13 cellular contexts compared by ENCODE assay signal in the genomic region with DNA sequence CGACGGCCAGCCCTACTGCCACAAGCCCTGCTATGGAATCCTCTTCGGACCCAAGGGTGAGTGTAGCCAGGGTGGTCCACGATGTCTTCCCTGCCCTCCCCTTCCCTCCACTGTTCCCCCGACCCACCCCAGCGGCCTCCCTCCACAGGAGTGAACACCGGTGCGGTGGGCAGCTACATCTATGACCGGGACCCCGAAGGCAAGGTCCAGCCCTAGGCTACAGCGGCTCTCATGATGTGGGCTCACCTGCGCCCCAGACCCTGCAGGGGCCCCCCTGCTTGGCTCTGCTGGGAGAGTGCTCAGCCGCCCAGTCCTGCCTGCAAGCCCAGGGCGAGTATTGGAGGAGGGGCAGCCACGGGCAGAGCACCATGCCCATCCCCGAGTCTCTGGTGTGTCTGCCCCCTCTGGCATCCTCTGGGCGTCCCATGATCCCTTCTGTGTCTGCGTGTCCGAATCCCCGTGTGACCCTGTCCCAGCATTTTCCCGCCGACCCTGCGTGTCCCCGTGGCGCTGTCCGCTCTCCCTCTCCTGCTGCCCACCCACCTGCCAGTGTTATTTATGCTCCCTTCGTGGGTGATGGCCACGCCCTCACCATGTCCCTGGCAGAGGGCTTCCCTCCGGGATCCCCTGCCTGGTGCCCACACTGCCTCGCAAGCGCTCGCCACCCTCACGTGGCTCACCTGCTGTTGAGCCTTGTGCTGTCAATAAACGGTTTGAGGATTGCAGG. TPM values are rescaled to one million over a fixed set of nuclear protein-coding genes. Genes with fewer than 3 reads are reported as not detected.
DNase-seq lines count a peak whose midpoint lies in the region; ATAC-seq lines count a peak whose summit lies in the region.
"Had no signal": no experiment of that assay in that cellular context is flagged by ENCODE, and none has a peak within 500 bp of the region (broad histone marks: within the 10 kb centered on the region; RNA-seq: fewer than 3 reads in every experiment).

No MANE protein-coding gene starts in this region.

- H3K36me3 Mint-ChIP-seq in activated CD4-positive, alpha-beta T cell treated with anti-CD3 and anti-CD28 coated beads, Interleukin-2, amount 10 ng/mL, durations not matched to agents 24 days and 14 days (ENCODE audit: low read depth) = peaks cover 5% of the 10 kb centered on the region
- H3K36me3 Mint-ChIP-seq in stimulated activated memory B cell treated with anti-CD40 and anti-IgM and Interleukin-4, amounts not matched to agents 10 μg/mL and 1 μg/mL and 100 μg/mL, for 72 hours = peaks cover 5% of the 10 kb centered on the region
- H3K36me3 Mint-ChIP-seq: activated CD4-positive, alpha-beta memory T cell treated with anti-CD3 and anti-CD28 coated beads for 36 hours had no signal

- peaks cover 21% of the 10 kb centered on the region for H3K27me3 Mint-ChIP-seq in activated CD4-positive, alpha-beta T cell treated with anti-CD3 and anti-CD28 coated beads, Interleukin-2, amount 10 ng/mL, durations not matched to agents 24 days and 14 days
- H3K27me3 Mint-ChIP-seq in stimulated activated memory B cell treated with anti-CD40 and anti-IgM and Interleukin-4, amounts not matched to agents 10 μg/mL and 1 μg/mL and 100 μg/mL, for 72 hours = peaks cover 9% of the 10 kb centered on the region

- no peak for ATAC-seq in left ventricle myocardium superior
- ATAC-seq in stimulated activated memory B cell treated with anti-CD40 and anti-IgM and Interleukin-4, amounts not matched to agents 10 μg/mL and 1 μg/mL and 100 μg/mL, for 72 hours = no peak
- ATAC-seq in GM21528 (IDR thresholded peaks at IDR 0.05; ENCODE audit: low FRiP score, unreplicated experiment) = no peak
- no peak for ATAC-seq in left lobe of liver

- peaks cover 31% of the 10 kb centered on the region for H3K4me1 Mint-ChIP-seq in activated CD4-positive, alpha-beta T cell treated with anti-CD3 and anti-CD28 coated beads, Interleukin-2, amount 10 ng/mL, durations not matched to agents 24 days and 14 days
- peaks cover 68% of the 10 kb centered on the region for H3K4me1 Mint-ChIP-seq in stimulated activated memory B cell treated with anti-CD40 and anti-IgM and Interleukin-4, amounts not matched to agents 10 μg/mL and 1 μg/mL and 100 μg/mL, for 72 hours

- H3K4me3 Mint-ChIP-seq in activated CD4-positive, alpha-beta T cell treated with anti-CD3 and anti-CD28 coated beads, Interleukin-2, amount 10 ng/mL, durations not matched to agents 24 days and 14 days = no peak overlapping the region
- H3K4me3 Mint-ChIP-seq in stimulated activated memory B cell treated with anti-CD40 and anti-IgM and Interleukin-4, amounts not matched to agents 10 μg/mL and 1 μg/mL and 100 μg/mL, for 72 hours = peak overlapping the region; percentile 4
- H3K4me3 Mint-ChIP-seq: activated CD4-positive, alpha-beta memory T cell treated with anti-CD3 and anti-CD28 coated beads for 36 hours had no signal

- peak overlapping the region; percentile 60 for H3K27ac Mint-ChIP-seq in activated CD4-positive, alpha-beta T cell treated with anti-CD3 and anti-CD28 coated beads, Interleukin-2, amount 10 ng/mL, durations not matched to agents 24 days and 14 days
- H3K27ac Mint-ChIP-seq in stimulated activated memory B cell treated with anti-CD40 and anti-IgM and Interleukin-4, amounts not matched to agents 10 μg/mL and 1 μg/mL and 100 μg/mL, for 72 hours = peak overlapping the region; percentile 23
- H3K27ac Mint-ChIP-seq: activated CD4-positive, alpha-beta memory T cell treated with anti-CD3 and anti-CD28 coated beads for 36 hours had no signal

- H3K9me3 Mint-ChIP-seq in activated CD4-positive, alpha-beta T cell treated with anti-CD3 and anti-CD28 coated beads, Interleukin-2, amount 10 ng/mL, durations not matched to agents 24 days and 14 days = peaks cover 4% of the 10 kb centered on the region
- peaks cover 4% of the 10 kb centered on the region for H3K9me3 Mint-ChIP-seq in stimulated activated memory B cell treated with anti-CD40 and anti-IgM and Interleukin-4, amounts not matched to agents 10 μg/mL and 1 μg/mL and 100 μg/mL, for 72 hours
- H3K9me3 Mint-ChIP-seq: activated CD4-positive, alpha-beta memory T cell treated with anti-CD3 and anti-CD28 coated beads for 36 hours had no signal

- intact Hi-C loops in activated CD4-positive, alpha-beta T cell treated with anti-CD3 and anti-CD28 coated beads, Interleukin-2, amount 10 ng/mL, durations not matched to agents 24 days and 14 days (cut with micrococcal nuclease) = loop anchor here (2.0 to 10.0 kb wide), 2 partner anchors 45 to 109 kb away; a partner anchor contains a TSS
- intact Hi-C loops in left ventricle myocardium superior (cut with micrococcal nuclease) = no loop called here

- DNase-seq in activated CD4-positive, alpha-beta T cell treated with anti-CD3 and anti-CD28 coated beads, Interleukin-2, amount 10 ng/mL, durations not matched to agents 24 days and 14 days = no peak
- no peak for DNase-seq in activated CD4-positive, alpha-beta T cell treated with anti-CD3 and anti-CD28 coated beads for 4 hours
- DNase-seq in NCI-H526 treated with DMSO at 0.1 percent for 48 hours (lab: John Stamatoyannopoulos, UW) (peak; percentile 20), left ventricle myocardium superior (peak; percentile 51), AG08395 (ENCODE audit: low spot score) (no peak), left lobe of liver (ENCODE audit: low spot score) (no peak)
- DNase-seq: activated CD4-positive, alpha-beta memory T cell treated with anti-CD3 and anti-CD28 coated beads for 36 hours; AML-193; NCI-H146; occipital lobe; SHP77 had no signal

RNA-seq across cellular contexts. Expression of a gene that starts 5.0 kb away (rescaled TPM):
- total RNA-seq in activated CD4-positive, alpha-beta T cell treated with anti-CD3 and anti-CD28 coated beads, Interleukin-2, amount 10 ng/mL, durations not matched to agents 24 days and 14 days = 0.37 and 0.43 TPM in 2 replicates
- 1,036 TPM for total RNA-seq in left ventricle myocardium superior
- 23.8 TPM for total RNA-seq in left lobe of liver

RNA-seq across cellular contexts. Expression of a gene that starts 7.1 kb away (rescaled TPM):
- total RNA-seq in activated CD4-positive, alpha-beta T cell treated with anti-CD3 and anti-CD28 coated beads, Interleukin-2, amount 10 ng/mL, durations not matched to agents 24 days and 14 days = 99.3 and 110 TPM in 2 replicates
- total RNA-seq in left ventricle myocardium superior (59.4 TPM), left lobe of liver (3.2 TPM)

RNA-seq across cellular contexts. Expression of a gene that starts 11.4 kb away (rescaled TPM):
- 41.4 and 43.3 TPM in 2 replicates for total RNA-seq in activated CD4-positive, alpha-beta T cell treated with anti-CD3 and anti-CD28 coated beads, Interleukin-2, amount 10 ng/mL, durations not matched to agents 24 days and 14 days
- total RNA-seq in left ventricle myocardium superior = 5.1 TPM
- 10.6 TPM for total RNA-seq in left lobe of liver

RNA-seq across cellular contexts. Expression of a gene that starts 46.8 kb away (rescaled TPM):
- 9.1 and 10.3 TPM in 2 replicates for total RNA-seq in activated CD4-positive, alpha-beta T cell treated with anti-CD3 and anti-CD28 coated beads, Interleukin-2, amount 10 ng/mL, durations not matched to agents 24 days and 14 days
- 4.0 TPM for total RNA-seq in left ventricle myocardium superior
- total RNA-seq in left lobe of liver = 4.4 TPM

RNA-seq across cellular contexts. Expression of a gene that starts 60.0 kb away (rescaled TPM):
- total RNA-seq in activated CD4-positive, alpha-beta T cell treated with anti-CD3 and anti-CD28 coated beads, Interleukin-2, amount 10 ng/mL, durations not matched to agents 24 days and 14 days = 187 and 192 TPM in 2 replicates
- 201 TPM for total RNA-seq in left ventricle myocardium superior
- 39.2 TPM for total RNA-seq in left lobe of liver

Comparison
In these comparisons a context has a peak if more than half of its experiments do, and no peak if none do; other contexts are left out.
1. DNase-seq: peak in NCI-H526 treated with DMSO at 0.1 percent for 48 hours (single experiment) and left ventricle myocardium superior (single experiment); none in activated CD4-positive, alpha-beta T cell treated with anti-CD3 and anti-CD28 coated beads, Interleukin-2, amount 10 ng/mL, durations not matched to agents 24 days and 14 days (single experiment), activated CD4-positive, alpha-beta T cell treated with anti-CD3 and anti-CD28 coated beads for 4 hours (0 of 2), AG08395 (single experiment) and left lobe of liver (single experiment).
2. RNA of a gene that starts 5.0 kb away (total RNA-seq): 1,036 TPM in left ventricle myocardium superior (single experiment); 23.8 TPM in left lobe of liver (single experiment) and 0.37 to 0.43 TPM in activated CD4-positive, alpha-beta T cell treated with anti-CD3 and anti-CD28 coated beads, Interleukin-2, amount 10 ng/mL, durations not matched to agents 24 days and 14 days; every median in the first group is over 10 times any median in the second.
3. RNA of a gene that starts 7.1 kb away (total RNA-seq): 99.3 to 110 TPM in activated CD4-positive, alpha-beta T cell treated with anti-CD3 and anti-CD28 coated beads, Interleukin-2, amount 10 ng/mL, durations not matched to agents 24 days and 14 days and 59.4 TPM in left ventricle myocardium superior (single experiment); 3.2 TPM in left lobe of liver (single experiment); every median in the first group is over 10 times any median in the second.